30 cellular contexts compared by ENCODE assay signal in the genomic region with DNA sequence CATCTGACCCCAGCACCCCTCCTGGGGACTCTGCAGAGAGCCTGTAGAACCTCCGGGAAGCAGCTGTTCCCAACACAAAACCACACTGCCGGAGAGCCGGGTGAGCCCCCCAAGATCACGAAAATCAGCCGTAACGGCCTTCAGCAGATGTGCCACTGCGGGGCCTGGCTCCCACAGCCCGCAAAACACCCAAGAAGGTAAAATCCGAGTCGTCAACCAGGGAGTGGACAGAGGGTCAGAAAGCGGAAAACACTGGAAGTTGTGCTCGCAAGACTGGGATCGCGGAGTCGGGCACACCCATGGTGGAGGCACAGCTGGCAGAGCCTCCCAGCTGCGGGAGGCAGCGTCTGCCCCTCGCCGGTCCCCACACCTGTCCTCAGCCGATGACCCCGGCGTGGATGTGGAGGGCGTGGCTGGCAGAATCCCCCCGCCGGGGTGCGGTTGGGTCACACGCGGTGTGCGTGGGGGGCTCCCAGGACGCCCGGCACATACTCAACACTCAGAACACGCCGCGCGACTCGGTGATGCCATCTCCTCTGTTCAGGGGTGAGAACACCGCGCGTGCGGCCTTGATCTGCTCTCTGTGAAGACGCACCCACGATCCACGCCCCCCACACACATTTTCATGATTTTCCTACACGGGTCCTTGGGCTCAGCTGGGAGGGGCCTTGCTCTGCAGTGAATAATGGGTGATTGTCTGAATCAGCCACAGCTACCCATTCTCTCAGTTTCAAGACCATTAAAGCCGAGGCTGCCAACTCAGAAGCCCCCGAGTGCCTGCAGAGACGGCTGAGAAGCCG. TPM values are rescaled to one million over a fixed set of nuclear protein-coding genes. Genes with fewer than 3 reads are reported as not detected.
DNase-seq lines count a peak whose midpoint lies in the region; ATAC-seq, FAIRE-seq and TF ChIP-seq lines count a peak whose summit lies in the region.
"Had no signal": no experiment of that assay in that cellular context is flagged by ENCODE, and none has a peak within 500 bp of the region (broad histone marks: within the 10 kb centered on the region; RNA-seq: fewer than 3 reads in every experiment).

No MANE protein-coding gene starts in this region.

- 0 out of 2 replicates have a peak overlapping the region, but pooled peaks have one; percentile 11 for H4K8ac ChIP-seq in H1 (ENCODE audit: extremely low read depth, insufficient read depth, low read length)

- H3K18ac ChIP-seq in H1 (ENCODE audit: extremely low read depth, low read length), result no peak overlapping the region

- H4K91ac ChIP-seq in H1 (replicated peaks; ENCODE audit: insufficient read length, low read length), result peak overlapping the region; percentile 17

- TF ChIP-seq POLR2A in H1 (IDR thresholded peaks at IDR 0.05; ENCODE audit: control extremely low read depth in 1 of 2, low read depth in 2 of 2, low read length in 2 of 2), result no peak

- H3K14ac ChIP-seq in H1 (ENCODE audit: insufficient read length), result no peak overlapping the region

- no peaks in the 10 kb centered on the region for H3K79me1 ChIP-seq in H1 (ENCODE audit: low read depth, low read length)

- 91% methylated on average over 48 of the region's 48 CpGs for WGBS in right cardiac atrium
- whole genome bisulfite sequencing in H1 (ENCODE audit: extremely low coverage in 1 of 2, insufficient coverage in 1 of 2, insufficient read length in 1 of 2, insufficient replicate concordance in 2 of 2, low coverage in 1 of 2, low lambda C conversion rate in 2 of 2, missing lambda C conversion rate in 1 of 2), 2 experiments, result 90% methylated on average over 31 of the region's 48 CpGs; no CpG with 5 or more reads in 1 of the 2 experiments

- H3K36me3 ChIP-seq in H1 (ENCODE audit: control insufficient read depth in 2 of 4, insufficient read depth in 4 of 4, low read length in 3 of 4), result peaks cover 0 to 3% (median 0%) of the 10 kb centered on the region in 4 experiments; a peak in 1 of 8 replicates
- no peaks in the 10 kb centered on the region for H3K36me3 ChIP-seq in colonic mucosa
- H3K36me3 ChIP-seq: breast epithelium, vagina had no signal

- H3K4me3 ChIP-seq in right cardiac atrium (ENCODE audit: low read length) (no peak overlapping the region), H1 (ENCODE audit: extremely low read depth in 1 of 4, insufficient read depth in 2 of 4, low read depth in 3 of 4, low read length in 4 of 4) (no peak overlapping the region), colonic mucosa (no peak overlapping the region)
- H3K4me3 ChIP-seq: breast epithelium, heart left ventricle, SK-N-MC, suprapubic skin, vagina had no signal

- H3K4me2 ChIP-seq in H1 (ENCODE audit: insufficient read depth in 1 of 2, low read depth in 2 of 2, low read length in 2 of 2), result peak overlapping the region in 1 of 2 experiments; percentile 52; a peak in 2 of 4 replicates

- H3K23me2 ChIP-seq in H1 (ENCODE audit: low read depth, low read length), result no peaks in the 10 kb centered on the region

- H2BK15ac ChIP-seq in H1 (ENCODE audit: low read length), result no peak overlapping the region

- H3K9ac ChIP-seq in H1 (replicated peaks in 1 of 4; ENCODE audit: extremely low read depth in 1 of 4, low read depth in 3 of 4, low read length in 3 of 4), result no peak overlapping the region
- no peak overlapping the region for H3K9ac ChIP-seq in colonic mucosa (ENCODE audit: low read depth in 2 of 2, low read length in 2 of 2)

- no peak overlapping the region for H2AFZ ChIP-seq in H1 (ENCODE audit: low read length)

- H2AK5ac ChIP-seq in H1 (ENCODE audit: low read depth, low read length), result no peak overlapping the region

- H3K4me1 ChIP-seq in right cardiac atrium (ENCODE audit: control insufficient read depth, insufficient read depth, low read length) (no peaks in the 10 kb centered on the region), H1 (replicated peaks in 1 of 4; ENCODE audit: control insufficient read depth in 3 of 4, insufficient read depth in 4 of 4, low read length in 3 of 4) (peaks cover 0 to 19% (median 14%) of the 10 kb centered on the region in 4 experiments; a peak in 6 of 7 replicates), colonic mucosa (no peaks in the 10 kb centered on the region)
- H3K4me1 ChIP-seq: breast epithelium, suprapubic skin had no signal

- POLR2A ChIA-PET in H1 (lab: Charles Lee; ENCODE audit: partially characterized antibody), result interaction anchor here (0.8 kb wide), 1 partner anchor 63 kb away, joined by 3 read pairs; no protein-coding TSS in a partner anchor

- no peak overlapping the region for H3K4ac ChIP-seq in H1 (replicated peaks; ENCODE audit: insufficient read length, low read depth, low read length)

- 0 out of 2 replicates have a peak overlapping the region, but pooled peaks have one; percentile 18 for H2BK12ac ChIP-seq in H1 (ENCODE audit: low read depth, low read length)

- peak in 2 of 3 donors; percentile 52 to 60 for DNase-seq in right cardiac atrium
- no peak for DNase-seq in Right ventricle myocardium superior
- DNase-seq in H1 (ENCODE audit: low read depth in 1 of 2, low spot score in 2 of 2), result no peak
- peak; percentile 19 for DNase-seq in pons (ENCODE audit: low spot score)
- no peak for DNase-seq in urothelium cell line (ENCODE audit: low spot score)
- DNase-seq in colonic mucosa, result no peak
- DNase-seq in dermis blood vessel endothelial cell, result no peak
- DNase-seq: activated CD4-positive, alpha-beta memory T cell treated with anti-CD3 and anti-CD28 coated beads, Interleukin-2, amount 10 ng/mL, durations not matched to agents 7 days and 5 days; activated CD4-positive, alpha-beta T cell treated with anti-CD3 and anti-CD28 coated beads for 1 hour; activated CD8-positive, alpha-beta memory T cell treated with anti-CD3 and anti-CD28 coated beads, Interleukin-2, amount 50 U/mL, for 48 hours; CD8-positive, alpha-beta T cell; DMS 273 treated with DMSO at 0.1 percent for 48 hours; effector memory CD4-positive, alpha-beta T cell; erythroblast; mesendoderm; NCI-H1105; NCI-H1930; NCI-H748 treated with DMSO at 0.1 percent for 48 hours; occipital lobe; stimulated activated CD4-positive, alpha-beta T cell treated with anti-CD3 and anti-CD28 coated beads, Interleukin-12 subunit alpha, Interleukin-12 subunit beta, amount 100 ng/mL, for 4 hours; stimulated activated CD4-positive, alpha-beta T cell treated with anti-CD3 and anti-CD28 coated beads, Interleukin-4, amount 100 ng/mL, for 4 hours; T-helper 17 cell had no signal

- FAIRE-seq in H1 (lab: Jason Lieb, UNC), result no peak
- FAIRE-seq in urothelium cell line (lab: Jason Lieb, UNC), result peak; percentile 9
- FAIRE-seq: GM12892 had no signal

- no peak for TF ChIP-seq RAD21 in H1 (IDR thresholded peaks at IDR 0.05 in 1 of 2, conservative IDR thresholded peaks at IDR 0.05 in 1 of 2; ENCODE audit: low read depth in 2 of 2, low read length in 2 of 2)

- H3K27me3 ChIP-seq in right cardiac atrium (ENCODE audit: control insufficient read depth, insufficient read depth), result no peaks in the 10 kb centered on the region
- no peaks in the 10 kb centered on the region for H3K27me3 ChIP-seq in H1 (replicated peaks in 1 of 4; ENCODE audit: control insufficient read depth in 3 of 4, extremely low read depth in 1 of 4, insufficient read depth in 3 of 4, low read length in 3 of 4)
- no peaks in the 10 kb centered on the region for H3K27me3 ChIP-seq in colonic mucosa
- H3K27me3 ChIP-seq: breast epithelium, heart left ventricle, suprapubic skin, vagina had no signal

- peaks cover 2 to 3% of the 10 kb centered on the region in 2 experiments for H4K20me1 ChIP-seq in H1 (replicated peaks in 1 of 2; ENCODE audit: control insufficient read depth in 1 of 2, insufficient read depth in 2 of 2, low read length in 2 of 2)

- H3K79me2 ChIP-seq in H1 (ENCODE audit: control insufficient read depth in 1 of 2, insufficient read depth in 2 of 2, low read length in 2 of 2), result no peaks in the 10 kb centered on the region

- H2BK5ac ChIP-seq in H1 (ENCODE audit: low read depth, low read length), result 0 out of 2 replicates have a peak overlapping the region, but pooled peaks have one; percentile 4

- no peak overlapping the region for H3K23ac ChIP-seq in H1 (ENCODE audit: insufficient read length)

- intact Hi-C loops in right cardiac atrium (cut with DNase I) (no loop called here), Right ventricle myocardium superior (cut with DNase I) (no loop called here), colonic mucosa (cut with DNase I) (no loop called here)

- H2BK120ac ChIP-seq in H1 (replicated peaks; ENCODE audit: low read depth, low read length), result peak overlapping the region; percentile 18

- H3K27ac ChIP-seq in right cardiac atrium (ENCODE audit: low read length), result no peak overlapping the region
- no peak overlapping the region for H3K27ac ChIP-seq in H1 (ENCODE audit: low read depth, low read length)
- H3K27ac ChIP-seq in colonic mucosa, result no peak overlapping the region
- H3K27ac ChIP-seq: breast epithelium, SK-N-MC, suprapubic skin, vagina had no signal

- no peak for TF ChIP-seq EP300 in H1 (IDR thresholded peaks at IDR 0.05; ENCODE audit: borderline replicate concordance in 1 of 2, low read depth in 2 of 2, low read length in 2 of 2)

- peak overlapping the region; percentile 2 for H3K56ac ChIP-seq in H1 (replicated peaks; ENCODE audit: insufficient read length, low read depth, low read length)

- H4K5ac ChIP-seq in H1 (ENCODE audit: insufficient read length, low read depth, low read length), result no peak overlapping the region

- ATAC-seq in right cardiac atrium (no peak), Right ventricle myocardium superior (ENCODE audit: poor library complexity) (no peak), HG03439 (IDR thresholded peaks at IDR 0.05; ENCODE audit: unreplicated experiment) (no peak)
- ATAC-seq: CD8-positive, alpha-beta T cell; stimulated activated memory B cell treated with anti-CD40 and anti-IgM and Interleukin-4, amounts not matched to agents 10 μg/mL and 1 μg/mL and 100 μg/mL, for 72 hours; T-helper 17 cell had no signal

- TF ChIP-seq CTCF in H1 (IDR thresholded peaks at IDR 0.05; ENCODE audit: control extremely low read depth in 1 of 3, insufficient read depth in 1 of 3, low read depth in 1 of 3, low read length in 3 of 3) (no peak), colonic mucosa (IDR thresholded peaks at IDR 0.05) (no peak)

- H2BK20ac ChIP-seq in H1 (ENCODE audit: low read length), result no peak overlapping the region

- H3K9me3 ChIP-seq in right cardiac atrium (ENCODE audit: control insufficient read depth, low read length) (no peaks in the 10 kb centered on the region), H1 (ENCODE audit: insufficient read depth in 2 of 2, low read depth in 1 of 2, low read length in 1 of 2) (no peaks in the 10 kb centered on the region; a peak in 1 of 4 replicates), colonic mucosa (no peaks in the 10 kb centered on the region)
- H3K9me3 ChIP-seq: breast epithelium, heart left ventricle, suprapubic skin, vagina had no signal

- CTCF ChIA-PET in H1 (lab: Charles Lee; ENCODE audit: partially characterized antibody), result interaction anchor here (1.0 kb wide), 1 partner anchor 29 kb away, joined by 3 read pairs; no protein-coding TSS in a partner anchor

RNA-seq across cellular contexts. Expression of a gene that starts 54.0 kb away (rescaled TPM):
- total RNA-seq in right cardiac atrium, result 10 to 100 TPM; 32.2 to 44.3 (median 38.4) TPM
- polyA plus RNA-seq in right cardiac atrium, result 18.3 TPM
- 34.5 TPM for total RNA-seq in Right ventricle myocardium superior
- total RNA-seq in H1 (2021; fragmentation: NEBNext Ultra II Directional; extraction: Animal tissue kit (Norgen Biotek cat#: 25700)), result 38.0 and 43.0 TPM in 2 replicates
- 21.1 and 22.3 TPM in 2 replicates for polyA plus RNA-seq in H1 (2011; rRNA removed)
- 18.1 TPM for polyA plus RNA-seq in H1 (2011; cell fraction: cytosol; rRNA removed)
- 42.6 TPM for polyA plus RNA-seq in H1 (2011; cell fraction: nucleus; rRNA removed)
- 42.0 to 59.5 TPM (median 51.8 TPM) in 4 replicates for polyA plus RNA-seq in H1 (2012, experiment 1 of 2)
- polyA plus RNA-seq in H1 (2012, experiment 2 of 2), result 33.3 TPM
- polyA plus RNA-seq in H1 (2013, experiment 1 of 2), result 34.8 TPM
- polyA plus RNA-seq in H1 (2013, experiment 2 of 2), result 38.8 TPM
- polyA minus RNA-seq in H1 (2011; rRNA and poly(A)+ RNA removed), result 46.5 and 53.1 TPM in 2 replicates
- polyA minus RNA-seq in H1 (2011; cell fraction: cytosol; rRNA and poly(A)+ RNA removed), result 78.2 TPM
- polyA minus RNA-seq in H1 (2011; cell fraction: nucleus; rRNA and poly(A)+ RNA removed), result 31.0 TPM
- total RNA-seq in colonic mucosa, result 10 to 100 TPM; 34.9 to 50.5 TPM
- 68.8 and 100 TPM in 2 replicates for total RNA-seq in dermis blood vessel endothelial cell

Comparison
In these comparisons a context has a peak if more than half of its experiments do, and no peak if none do; other contexts are left out.
1. DNase-seq: peak in right cardiac atrium (2 of 3) and pons (single experiment); none in Right ventricle myocardium superior (single experiment), H1 (0 of 2), urothelium cell line (single experiment), colonic mucosa (single experiment) and dermis blood vessel endothelial cell (single experiment).